ENCODE assay signal across 8 cellular contexts in genomic region chr1:93846151-93846928, GRCh38. TPM values are rescaled to one million over a fixed set of nuclear protein-coding genes. Genes with fewer than 3 reads are reported as not detected.
DNase-seq lines count a peak whose midpoint lies in the region; ATAC-seq and TF ChIP-seq lines count a peak whose summit lies in the region.

No MANE protein-coding gene starts in this region.

- H2BK15ac ChIP-seq in mesenchymal stem cell (ENCODE audit: low read depth, poor library complexity, severe bottlenecking) = peak overlapping the region; percentile 93

- H4K91ac ChIP-seq in mesenchymal stem cell (ENCODE audit: low read length) = peak overlapping the region; percentile 91

- peaks cover 31% of the 10 kb centered on the region for H3K4me1 Mint-ChIP-seq in CD8-positive, alpha-beta T cell (ENCODE audit: low read depth)
- H3K4me1 Mint-ChIP-seq in effector memory CD8-positive, alpha-beta T cell (ENCODE audit: low read depth in 2 of 2) = peaks cover 22 to 34% of the 10 kb centered on the region in 2 donors

- H3K4me1 ChIP-seq in CD8-positive, alpha-beta T cell (ENCODE audit: insufficient read depth, low read length) = peaks cover 21% of the 10 kb centered on the region
- peaks cover 6% of the 10 kb centered on the region for H3K4me1 ChIP-seq in mesenchymal stem cell (ENCODE audit: control insufficient read depth, insufficient read depth, low read depth, low read length)

- peak; percentile 74 to 91 (median 82) for DNase-seq in CD8-positive, alpha-beta T cell
- DNase-seq in NCI-H82 (lab: John Stamatoyannopoulos, UW) (peak; percentile 94), mesenchymal stem cell (no peak)
- DNase-seq in activated CD8-positive, alpha-beta memory T cell treated with anti-CD3 and anti-CD28 coated beads for 48 hours (ENCODE audit: low read depth in 2 of 3, low spot score in 2 of 3) = peak; percentile 59 to 63 (median 60)
- peak; percentile 77 to 83 (median 82) for DNase-seq in effector memory CD8-positive, alpha-beta T cell
- DNase-seq in stimulated activated CD8-positive, alpha-beta memory T cell treated with anti-CD3 and anti-CD28 coated beads, Interleukin-12 subunit alpha, Interleukin-12 subunit beta, amount 100 ng/mL, for 24 hours (ENCODE audit: extremely low read depth) = peak; percentile 60

- 0% methylated on average over 52 of the region's 81 CpGs for WGBS in mesenchymal stem cell

- POLR2A ChIA-PET in CD8-positive, alpha-beta T cell (lab: Charles Lee) = interaction anchor here (0.9 to 2.0 kb wide), 15 partner anchors 9 to 1227 kb away, joined by 3 to 27 read pairs (median 5); partner anchors contain the start of genes ABCD3, ALG14, DNTTIP2 and DR1

- peak overlapping the region; percentile 62 for H2AK5ac ChIP-seq in mesenchymal stem cell (ENCODE audit: low read length, severe bottlenecking)

- H3K4me3 Mint-ChIP-seq in CD8-positive, alpha-beta T cell = peak overlapping the region; percentile 94
- peak overlapping the region; percentile 95 to 97 for H3K4me3 Mint-ChIP-seq in effector memory CD8-positive, alpha-beta T cell

- H3K14ac ChIP-seq in mesenchymal stem cell (ENCODE audit: low read length in 2 of 2) = peak overlapping the region in 1 of 2 experiments; percentile 53

- no peaks in the 10 kb centered on the region for H3K79me1 ChIP-seq in mesenchymal stem cell (replicated peaks; ENCODE audit: low read length, poor library complexity, severe bottlenecking)

- no peaks in the 10 kb centered on the region for H3K9me3 ChIP-seq in CD8-positive, alpha-beta T cell (ENCODE audit: low read length)
- no peaks in the 10 kb centered on the region for H3K9me3 ChIP-seq in mesenchymal stem cell (ENCODE audit: control insufficient read depth, low read length)

- peak overlapping the region; percentile 78 for H3K4me2 ChIP-seq in mesenchymal stem cell (ENCODE audit: low read length, poor library complexity, severe bottlenecking)

- H3K4me3 ChIP-seq in CD8-positive, alpha-beta T cell (ENCODE audit: low read depth, low read length) = peak overlapping the region; percentile 98
- peak overlapping the region; percentile 91 to 95 for H3K4me3 ChIP-seq in mesenchymal stem cell (ENCODE audit: insufficient read depth in 1 of 2, low read depth in 1 of 2, low read length in 2 of 2)

- peak; percentile 33 for ATAC-seq in CD8-positive, alpha-beta T cell
- ATAC-seq in GM19372 (IDR thresholded peaks at IDR 0.05; ENCODE audit: low read depth, unreplicated experiment) (peak; percentile 51), HG03520 (IDR thresholded peaks at IDR 0.05; ENCODE audit: unreplicated experiment) (peak; percentile 50)
- ATAC-seq in effector memory CD8-positive, alpha-beta T cell (replicated peaks) = peak; percentile 55

- H3K23ac ChIP-seq in mesenchymal stem cell (ENCODE audit: low read length in 2 of 2) = peak overlapping the region in 1 of 2 experiments; percentile 70

- H3K9me3 Mint-ChIP-seq in CD8-positive, alpha-beta T cell = no peaks in the 10 kb centered on the region
- H3K9me3 Mint-ChIP-seq in effector memory CD8-positive, alpha-beta T cell = no peaks in the 10 kb centered on the region

- intact Hi-C loops in CD8-positive, alpha-beta T cell (cut with DNase I, micrococcal nuclease) = loop anchor here (1.0 to 10.0 kb wide), 15 partner anchors 32 to 1388 kb away; partner anchors contain the start of genes CCDC18 (in 2 of the 2), RPL5 (in 2 of the 2), TMED5 (in 2 of the 2) and ABCD3 (in 1 of the 2)

- H4K8ac ChIP-seq in mesenchymal stem cell (ENCODE audit: low read length) = peak overlapping the region; percentile 75

- peak overlapping the region; percentile 96 for H3K27ac Mint-ChIP-seq in CD8-positive, alpha-beta T cell
- H3K27ac Mint-ChIP-seq in effector memory CD8-positive, alpha-beta T cell = peak overlapping the region; percentile 100

- no peaks in the 10 kb centered on the region for H3K27me3 ChIP-seq in CD8-positive, alpha-beta T cell (ENCODE audit: insufficient read depth, low read length)
- H3K27me3 ChIP-seq in mesenchymal stem cell (ENCODE audit: control insufficient read depth in 1 of 2, insufficient read depth in 1 of 2, low read length in 2 of 2) = no peaks in the 10 kb centered on the region

- peak overlapping the region; percentile 91 for H3K27ac ChIP-seq in CD8-positive, alpha-beta T cell (ENCODE audit: low read depth, low read length)
- peak overlapping the region; percentile 98 for H3K27ac ChIP-seq in mesenchymal stem cell (ENCODE audit: low read length, poor library complexity, severe bottlenecking)

- H2BK12ac ChIP-seq in mesenchymal stem cell (ENCODE audit: low read length in 2 of 2) = peak overlapping the region; percentile 57 to 79

- CTCF ChIA-PET in CD8-positive, alpha-beta T cell (lab: Charles Lee) = interaction anchor here (0.6 to 6.9 kb wide), 15 partner anchors 23 to 1014 kb away, joined by 3 to 173 read pairs (median 3); partner anchors contain the start of genes DNTTIP2, MTF2 and RPL5

- peak overlapping the region; percentile 52 for H2AFZ ChIP-seq in mesenchymal stem cell (ENCODE audit: low read depth, low read length)

- H2BK120ac ChIP-seq in mesenchymal stem cell (ENCODE audit: low read depth, low read length) = peak overlapping the region; percentile 55

- H3K36me3 Mint-ChIP-seq in CD8-positive, alpha-beta T cell = peaks cover 6% of the 10 kb centered on the region
- H3K36me3 Mint-ChIP-seq in effector memory CD8-positive, alpha-beta T cell (ENCODE audit: insufficient read depth) = peaks cover 27% of the 10 kb centered on the region

- no peaks in the 10 kb centered on the region for H3K36me3 ChIP-seq in CD8-positive, alpha-beta T cell (ENCODE audit: insufficient read depth, low read length)
- H3K36me3 ChIP-seq in mesenchymal stem cell (ENCODE audit: control insufficient read depth in 1 of 2, insufficient read depth in 2 of 2, low read depth in 1 of 2, low read length in 2 of 2) = peaks cover 0 to 4% of the 10 kb centered on the region in 2 experiments

- no peak for TF ChIP-seq CTCF in CD8-positive, alpha-beta T cell (IDR thresholded peaks at IDR 0.05)

- peak overlapping the region; percentile 90 for H3K9ac ChIP-seq in mesenchymal stem cell (ENCODE audit: low read length)

- H3K4ac ChIP-seq in mesenchymal stem cell (ENCODE audit: low read depth in 1 of 2, low read length in 2 of 2) = peak overlapping the region; percentile 28 to 91

- H3K18ac ChIP-seq in mesenchymal stem cell (ENCODE audit: low read depth in 1 of 2, low read length in 2 of 2) = peak overlapping the region; percentile 67 to 81

- H2BK5ac ChIP-seq in mesenchymal stem cell (ENCODE audit: low read depth, low read length, poor library complexity, severe bottlenecking) = peak overlapping the region; percentile 57

- H3K27me3 Mint-ChIP-seq in CD8-positive, alpha-beta T cell (ENCODE audit: low read depth) = no peaks in the 10 kb centered on the region
- peaks cover 5 to 6% of the 10 kb centered on the region in 2 donors for H3K27me3 Mint-ChIP-seq in effector memory CD8-positive, alpha-beta T cell

RNA-seq across cellular contexts. Expression of gene DNTTIP2, which starts 32.7 kb away (rescaled TPM):
- total RNA-seq in CD8-positive, alpha-beta T cell = 100 to 1,000 TPM; 126 to 130 TPM
- 56.4 TPM for polyA plus RNA-seq in mesenchymal stem cell (2013, experiment 1 of 2)
- polyA plus RNA-seq in mesenchymal stem cell (2013, experiment 2 of 2) = 56.9 TPM
